ENCODE assay signal across 37 cellular contexts in the genomic region with DNA sequence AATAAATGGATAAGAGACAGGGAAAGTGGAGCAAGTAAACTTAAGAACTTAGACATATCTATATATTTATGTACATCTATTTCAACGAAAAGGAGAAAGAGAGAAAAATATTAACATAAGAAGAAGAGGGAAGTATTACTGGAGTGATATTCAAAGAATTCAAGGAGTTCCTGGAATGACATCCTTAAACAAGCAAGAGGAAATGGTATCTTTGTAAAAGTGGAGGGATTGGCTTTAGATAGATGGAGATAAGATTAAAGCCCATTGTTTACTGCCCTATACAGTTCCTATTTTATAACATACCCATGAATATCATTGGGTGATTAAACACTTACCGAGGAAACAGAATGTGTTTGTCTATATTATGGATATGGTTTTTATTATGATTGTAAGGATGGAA.
"Had no signal": no experiment of that assay in that cellular context is flagged by ENCODE, and none has a peak within 500 bp of the region (broad histone marks: within the 10 kb centered on the region; RNA-seq: fewer than 3 reads in every experiment).

No MANE protein-coding gene starts in this region.

- H3K27me3 Mint-ChIP-seq: activated CD4-positive, alpha-beta memory T cell treated with anti-CD3 and anti-CD28 coated beads, Interleukin-2, amount 10 ng/mL, durations not matched to agents 7 days and 5 days; activated CD4-positive, alpha-beta T cell treated with anti-CD3 and anti-CD28 coated beads for 36 hours; activated CD4-positive, alpha-beta T cell treated with anti-CD3 and anti-CD28 coated beads, Interleukin-2, amount 10 ng/mL, durations not matched to agents 7 days and 5 days; activated CD8-positive, alpha-beta memory T cell treated with anti-CD3 and anti-CD28 coated beads, Interleukin-2, amount 10 ng/mL, durations not matched to agents 7 days and 5 days; activated naive CD4-positive, alpha-beta T cell treated with anti-CD3 and anti-CD28 coated beads, Interleukin-2, amount 10 ng/mL, durations not matched to agents 7 days and 5 days; activated naive CD4-positive, alpha-beta T cell treated with anti-CD3 and anti-CD28 coated beads, Interleukin-2, amount 50 U/mL, for 24 hours; activated naive CD8-positive, alpha-beta T cell; activated naive CD8-positive, alpha-beta T cell treated with anti-CD3 and anti-CD28 coated beads, Interleukin-2, amount 10 ng/mL, durations not matched to agents 7 days and 5 days; activated naive CD8-positive, alpha-beta T cell treated with anti-CD3 and anti-CD28 coated beads, Interleukin-2, amount 50 U/mL, for 24 hours; activated T-cell treated with anti-CD3 and anti-CD28 coated beads, Interleukin-2, amount 50 U/mL, for 24 hours; brain; central memory CD8-positive, alpha-beta T cell had no signal

- H3K27ac ChIP-seq: ascending aorta, cardiac muscle cell, VCaP had no signal

- H3K27me3 ChIP-seq: ascending aorta, cardiac muscle cell had no signal

- H3K36me3 ChIP-seq: ascending aorta, cardiac muscle cell had no signal

- H3K4me1 ChIP-seq: ascending aorta had no signal

- H3K4me3 Mint-ChIP-seq: activated CD4-positive, alpha-beta memory T cell treated with anti-CD3 and anti-CD28 coated beads, Interleukin-2, amount 10 ng/mL, durations not matched to agents 7 days and 5 days; activated CD4-positive, alpha-beta T cell treated with anti-CD3 and anti-CD28 coated beads for 36 hours; activated CD4-positive, alpha-beta T cell treated with anti-CD3 and anti-CD28 coated beads, Interleukin-2, amount 10 ng/mL, durations not matched to agents 7 days and 5 days; activated CD8-positive, alpha-beta memory T cell treated with anti-CD3 and anti-CD28 coated beads, Interleukin-2, amount 10 ng/mL, durations not matched to agents 7 days and 5 days; activated CD8-positive, alpha-beta T cell treated with anti-CD3 and anti-CD28 coated beads, Interleukin-2, amount 10 ng/mL, durations not matched to agents 7 days and 5 days; activated naive CD4-positive, alpha-beta T cell treated with anti-CD3 and anti-CD28 coated beads, Interleukin-2, amount 10 ng/mL, durations not matched to agents 7 days and 5 days; activated naive CD4-positive, alpha-beta T cell treated with anti-CD3 and anti-CD28 coated beads, Interleukin-2, amount 50 U/mL, for 24 hours; activated naive CD8-positive, alpha-beta T cell; activated naive CD8-positive, alpha-beta T cell treated with anti-CD3 and anti-CD28 coated beads, Interleukin-2, amount 10 ng/mL, durations not matched to agents 7 days and 5 days; activated naive CD8-positive, alpha-beta T cell treated with anti-CD3 and anti-CD28 coated beads, Interleukin-2, amount 50 U/mL, for 24 hours; activated T-cell treated with anti-CD3 and anti-CD28 coated beads, Interleukin-2, amount 50 U/mL, for 24 hours; brain; central memory CD8-positive, alpha-beta T cell; T-helper 1 cell treated with Interleukin-12 subunit alpha and Interleukin-12 subunit beta and Interleukin-4 antibody, amounts not matched to agents 30 μg/mL and 1 μg/mL, for 36 hours; T-helper 2 cell treated with Interferon-gamma antibody and Interleukin-4, amounts not matched to agents 5 μg/mL and 100 μg/mL, for 36 hours had no signal

- ATAC-seq: activated CD4-positive, alpha-beta T cell treated with anti-CD3 and anti-CD28 coated beads for 36 hours; activated CD4-positive, CD25-positive, alpha-beta regulatory T cell treated with anti-CD3 and anti-CD28 coated beads, Interleukin-2, amount 50 U/mL, for 24 hours; activated CD8-positive, alpha-beta memory T cell treated with anti-CD3 and anti-CD28 coated beads, Interleukin-2, amount 10 ng/mL, durations not matched to agents 7 days and 5 days; activated CD8-positive, alpha-beta T cell treated with anti-CD3 and anti-CD28 coated beads, Interleukin-2, amount 10 ng/mL, durations not matched to agents 7 days and 5 days; activated naive CD8-positive, alpha-beta T cell treated with anti-CD3 and anti-CD28 coated beads, Interleukin-2, amount 50 U/mL, for 24 hours had no signal

- H3K36me3 Mint-ChIP-seq: activated CD8-positive, alpha-beta memory T cell treated with anti-CD3 and anti-CD28 coated beads, Interleukin-2, amount 10 ng/mL, durations not matched to agents 7 days and 5 days; activated naive CD4-positive, alpha-beta T cell treated with anti-CD3 and anti-CD28 coated beads, Interleukin-2, amount 10 ng/mL, durations not matched to agents 7 days and 5 days; activated naive CD4-positive, alpha-beta T cell treated with anti-CD3 and anti-CD28 coated beads, Interleukin-2, amount 50 U/mL, for 24 hours; activated naive CD8-positive, alpha-beta T cell; activated naive CD8-positive, alpha-beta T cell treated with anti-CD3 and anti-CD28 coated beads, Interleukin-2, amount 10 ng/mL, durations not matched to agents 7 days and 5 days; brain had no signal

- H3K4me1 Mint-ChIP-seq: activated CD4-positive, alpha-beta memory T cell treated with anti-CD3 and anti-CD28 coated beads, Interleukin-2, amount 10 ng/mL, durations not matched to agents 7 days and 5 days; activated CD4-positive, alpha-beta T cell treated with anti-CD3 and anti-CD28 coated beads for 36 hours; activated CD4-positive, alpha-beta T cell treated with anti-CD3 and anti-CD28 coated beads, Interleukin-2, amount 10 ng/mL, durations not matched to agents 7 days and 5 days; activated CD8-positive, alpha-beta memory T cell treated with anti-CD3 and anti-CD28 coated beads, Interleukin-2, amount 10 ng/mL, durations not matched to agents 7 days and 5 days; activated naive CD4-positive, alpha-beta T cell treated with anti-CD3 and anti-CD28 coated beads, Interleukin-2, amount 10 ng/mL, durations not matched to agents 7 days and 5 days; activated naive CD4-positive, alpha-beta T cell treated with anti-CD3 and anti-CD28 coated beads, Interleukin-2, amount 50 U/mL, for 24 hours; activated naive CD8-positive, alpha-beta T cell treated with anti-CD3 and anti-CD28 coated beads, Interleukin-2, amount 10 ng/mL, durations not matched to agents 7 days and 5 days; activated naive CD8-positive, alpha-beta T cell treated with anti-CD3 and anti-CD28 coated beads, Interleukin-2, amount 50 U/mL, for 24 hours; brain; central memory CD8-positive, alpha-beta T cell had no signal

- H3K27ac Mint-ChIP-seq: activated CD4-positive, alpha-beta memory T cell treated with anti-CD3 and anti-CD28 coated beads, Interleukin-2, amount 10 ng/mL, durations not matched to agents 7 days and 5 days; activated CD4-positive, alpha-beta T cell treated with anti-CD3 and anti-CD28 coated beads for 36 hours; activated CD4-positive, alpha-beta T cell treated with anti-CD3 and anti-CD28 coated beads, Interleukin-2, amount 10 ng/mL, durations not matched to agents 7 days and 5 days; activated CD8-positive, alpha-beta memory T cell treated with anti-CD3 and anti-CD28 coated beads, Interleukin-2, amount 10 ng/mL, durations not matched to agents 7 days and 5 days; activated CD8-positive, alpha-beta T cell treated with anti-CD3 and anti-CD28 coated beads, Interleukin-2, amount 10 ng/mL, durations not matched to agents 7 days and 5 days; activated naive CD4-positive, alpha-beta T cell treated with anti-CD3 and anti-CD28 coated beads, Interleukin-2, amount 10 ng/mL, durations not matched to agents 7 days and 5 days; activated naive CD4-positive, alpha-beta T cell treated with anti-CD3 and anti-CD28 coated beads, Interleukin-2, amount 50 U/mL, for 24 hours; activated naive CD8-positive, alpha-beta T cell; activated naive CD8-positive, alpha-beta T cell treated with anti-CD3 and anti-CD28 coated beads, Interleukin-2, amount 10 ng/mL, durations not matched to agents 7 days and 5 days; activated naive CD8-positive, alpha-beta T cell treated with anti-CD3 and anti-CD28 coated beads, Interleukin-2, amount 50 U/mL, for 24 hours; activated T-cell treated with anti-CD3 and anti-CD28 coated beads, Interleukin-2, amount 50 U/mL, for 24 hours; activated T-helper 2 cell treated with anti-CD3 and anti-CD28 coated beads, Interferon-gamma antibody, Interleukin-2, Interleukin-4, amounts not matched to agents 10 μg/mL and 5 μg/mL and 100 μg/mL, durations not matched to agents 14 hours and 24 hours and 36 hours; brain; T-helper 1 cell treated with Interleukin-12 subunit alpha and Interleukin-12 subunit beta and Interleukin-4 antibody, amounts not matched to agents 30 μg/mL and 1 μg/mL, for 36 hours; T-helper 2 cell treated with Interferon-gamma antibody and Interleukin-4, amounts not matched to agents 5 μg/mL and 100 μg/mL, for 36 hours had no signal

- DNase-seq: activated CD4-positive, alpha-beta memory T cell treated with anti-CD3 and anti-CD28 coated beads, Interleukin-2, amount 10 ng/mL, durations not matched to agents 7 days and 5 days; activated CD4-positive, alpha-beta T cell treated with anti-CD3 and anti-CD28 coated beads for 1 hour; activated CD4-positive, alpha-beta T cell treated with anti-CD3 and anti-CD28 coated beads for 36 hours; activated CD4-positive, alpha-beta T cell treated with anti-CD3 and anti-CD28 coated beads for 48 hours; activated CD4-positive, alpha-beta T cell treated with anti-CD3 and anti-CD28 coated beads, Interleukin-2, amount 10 ng/mL, durations not matched to agents 7 days and 5 days; activated CD4-positive, alpha-beta T cell treated with anti-CD3 and anti-CD28 coated beads, Interleukin-2, amount 50 U/mL, for 48 hours; activated CD4-positive, CD25-positive, alpha-beta regulatory T cell; activated CD8-positive, alpha-beta memory T cell treated with anti-CD3 and anti-CD28 coated beads for 24 hours; activated CD8-positive, alpha-beta memory T cell treated with anti-CD3 and anti-CD28 coated beads, Interleukin-2, amount 10 ng/mL, durations not matched to agents 7 days and 5 days; activated CD8-positive, alpha-beta memory T cell treated with anti-CD3 and anti-CD28 coated beads, Interleukin-2, amount 50 U/mL, for 48 hours; activated CD8-positive, alpha-beta T cell treated with anti-CD3 and anti-CD28 coated beads, Interleukin-2, amount 10 ng/mL, durations not matched to agents 7 days and 5 days; activated effector memory CD4-positive, alpha-beta T cell treated with Interleukin-2 at 50 U/mL for 16 hours; activated gamma-delta T cell; activated naive CD4-positive, alpha-beta T cell treated with anti-CD3 and anti-CD28 coated beads, Interleukin-2, amount 10 ng/mL, durations not matched to agents 7 days and 5 days; activated naive CD4-positive, alpha-beta T cell treated with Interleukin-2 at 50 U/mL for 16 hours; activated naive CD8-positive, alpha-beta T cell treated with anti-CD3 and anti-CD28 coated beads, Interleukin-2, amount 10 ng/mL, durations not matched to agents 7 days and 5 days; activated naive CD8-positive, alpha-beta T cell treated with anti-CD3 and anti-CD28 coated beads, Interleukin-2, amount 50 U/mL, for 24 hours; activated T-cell treated with anti-CD3 and anti-CD28 coated beads, Interleukin-2, amount 50 U/mL, for 24 hours; activated T-cell treated with anti-CD3 and anti-CD28 coated beads, Interleukin-2, amount 50 U/mL, for 48 hours; amygdala; anterior cingulate cortex; caudate nucleus; cerebellar nuclear complex; T-helper 1 cell; T-helper 2 cell; T-helper 9 cell had no signal

- H3K9me3 Mint-ChIP-seq: activated CD4-positive, alpha-beta memory T cell treated with anti-CD3 and anti-CD28 coated beads, Interleukin-2, amount 10 ng/mL, durations not matched to agents 7 days and 5 days; activated CD4-positive, alpha-beta T cell treated with anti-CD3 and anti-CD28 coated beads, Interleukin-2, amount 10 ng/mL, durations not matched to agents 7 days and 5 days; activated naive CD4-positive, alpha-beta T cell treated with anti-CD3 and anti-CD28 coated beads, Interleukin-2, amount 10 ng/mL, durations not matched to agents 7 days and 5 days; activated naive CD4-positive, alpha-beta T cell treated with anti-CD3 and anti-CD28 coated beads, Interleukin-2, amount 50 U/mL, for 24 hours; activated naive CD8-positive, alpha-beta T cell treated with anti-CD3 and anti-CD28 coated beads, Interleukin-2, amount 10 ng/mL, durations not matched to agents 7 days and 5 days; activated naive CD8-positive, alpha-beta T cell treated with anti-CD3 and anti-CD28 coated beads, Interleukin-2, amount 50 U/mL, for 24 hours; activated T-cell treated with anti-CD3 and anti-CD28 coated beads, Interleukin-2, amount 50 U/mL, for 24 hours; activated T-helper 2 cell treated with anti-CD3 and anti-CD28 coated beads, Interferon-gamma antibody, Interleukin-2, Interleukin-4, amounts not matched to agents 10 μg/mL and 5 μg/mL and 100 μg/mL, durations not matched to agents 14 hours and 24 hours and 36 hours; brain; central memory CD8-positive, alpha-beta T cell; T-helper 1 cell treated with Interleukin-12 subunit alpha and Interleukin-12 subunit beta and Interleukin-4 antibody, amounts not matched to agents 30 μg/mL and 1 μg/mL, for 36 hours; T-helper 2 cell treated with Interferon-gamma antibody and Interleukin-4, amounts not matched to agents 5 μg/mL and 100 μg/mL, for 36 hours had no signal

- H3K4me3 ChIP-seq: ascending aorta, cardiac muscle cell had no signal
